21 cellular contexts compared by ENCODE assay signal in the genomic region with DNA sequence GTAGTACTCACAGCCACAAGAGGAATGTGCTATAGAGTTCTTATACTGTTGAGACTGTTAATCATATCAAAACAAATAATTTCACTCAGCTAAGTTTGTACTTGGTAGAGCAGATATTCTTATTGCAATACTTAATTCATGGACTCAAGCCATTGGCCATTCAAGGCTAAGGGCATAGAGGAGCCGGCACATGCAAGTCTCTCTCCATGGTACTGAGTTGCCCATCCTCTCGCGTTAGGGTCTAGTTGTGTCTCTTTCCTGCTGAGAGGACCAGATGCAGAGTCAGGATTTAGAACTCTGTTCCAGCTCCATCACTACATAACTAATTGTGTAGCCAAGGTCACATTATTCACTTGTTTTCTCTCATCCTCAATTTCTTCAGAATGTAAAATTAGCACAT. TPM values are rescaled to one million over a fixed set of nuclear protein-coding genes. Genes with fewer than 3 reads are reported as not detected.
DNase-seq lines count a peak whose midpoint lies in the region; ATAC-seq, FAIRE-seq and TF ChIP-seq lines count a peak whose summit lies in the region.
"Had no signal": no experiment of that assay in that cellular context is flagged by ENCODE, and none has a peak within 500 bp of the region (broad histone marks: within the 10 kb centered on the region; RNA-seq: fewer than 3 reads in every experiment).

No MANE protein-coding gene starts in this region.

- TF ChIP-seq CTCF in HEK293 (tag by site-specific recombination; IDR thresholded peaks at IDR 0.05) (no peak), WTC11 (IDR thresholded peaks at IDR 0.05) (no peak), D721Med (IDR thresholded peaks at IDR 0.05; ENCODE audit: insufficient read depth, missing control alignments) (no peak), PC-9 (conservative IDR thresholded peaks at IDR 0.05) (no peak), mucosa of descending colon (IDR thresholded peaks at IDR 0.05) (no peak)

- H3K79me2 ChIP-seq in PC-9 (ENCODE audit: low read depth): no peaks in the 10 kb centered on the region

- POLR2A ChIA-PET in HEK293 (lab: Yijun Ruan, JAX) (no interaction called here), WTC11 (lab: Charles Lee) (no interaction called here), PC-9 (lab: Charles Lee; ENCODE audit: unreplicated experiment) (no interaction called here)

- H3K4me1 ChIP-seq in HEK293 (ENCODE audit: control insufficient read depth, insufficient read depth, low read length): no peaks in the 10 kb centered on the region
- no peaks in the 10 kb centered on the region for H3K4me1 ChIP-seq in PC-9 (replicated peaks; ENCODE audit: insufficient read depth)
- H3K4me1 ChIP-seq in mucosa of descending colon (ENCODE audit: low read depth): no peaks in the 10 kb centered on the region
- H3K4me1 ChIP-seq: gastrocnemius medialis had no signal

- H3F3A ChIP-seq in PC-9 (ENCODE audit: insufficient read depth, low read depth): no peaks in the 10 kb centered on the region

- H3K4me2 ChIP-seq in PC-9: no peak overlapping the region

- in situ Hi-C loops in ACHN (cut with HindIII; ENCODE audit: low pct_ligation_motif_present, low pct_unique_long_range_greater_than_20kb, low sequenced_read_pairs): no loop called here

- no peaks in the 10 kb centered on the region for H3K4me1 Mint-ChIP-seq in WTC11
- H3K4me1 Mint-ChIP-seq: activated CD8-positive, alpha-beta memory T cell treated with anti-CD3 and anti-CD28 coated beads, Interleukin-2, amount 10 ng/mL, durations not matched to agents 7 days and 5 days; activated naive CD8-positive, alpha-beta T cell treated with anti-CD3 and anti-CD28 coated beads, Interleukin-2, amount 10 ng/mL, durations not matched to agents 7 days and 5 days; CD8-positive, alpha-beta memory T cell; stimulated activated memory B cell treated with anti-CD40 and anti-IgM and Interleukin-4, amounts not matched to agents 10 μg/mL and 1 μg/mL and 100 μg/mL, for 72 hours had no signal

- H3K4me3 ChIP-seq in HEK293 (ENCODE audit: low read depth, low read length): no peak overlapping the region
- H3K4me3 ChIP-seq in PC-9: no peak overlapping the region
- H3K4me3 ChIP-seq in mucosa of descending colon: no peak overlapping the region
- H3K4me3 ChIP-seq: gastrocnemius medialis, left ventricle myocardium inferior had no signal

- H3K27ac ChIP-seq in HEK293 (ENCODE audit: extremely low read depth, low read depth, low read length) (no peak overlapping the region), PC-9 (no peak overlapping the region)
- H3K27ac ChIP-seq: gastrocnemius medialis, left ventricle myocardium inferior had no signal

- intact Hi-C loops in PC-9 (cut with micrococcal nuclease; ENCODE audit: unreplicated experiment) (no loop called here), mucosa of descending colon (cut with DNase I, micrococcal nuclease) (no loop called here)

- H2AFZ ChIP-seq in PC-9: no peak overlapping the region

- FAIRE-seq in D721Med (lab: Jason Lieb, UNC): no peak

- H3K27ac Mint-ChIP-seq in WTC11: no peak overlapping the region
- H3K27ac Mint-ChIP-seq: activated CD8-positive, alpha-beta memory T cell treated with anti-CD3 and anti-CD28 coated beads, Interleukin-2, amount 10 ng/mL, durations not matched to agents 7 days and 5 days; activated naive CD8-positive, alpha-beta T cell treated with anti-CD3 and anti-CD28 coated beads, Interleukin-2, amount 10 ng/mL, durations not matched to agents 7 days and 5 days; CD8-positive, alpha-beta memory T cell; stimulated activated memory B cell treated with anti-CD40 and anti-IgM and Interleukin-4, amounts not matched to agents 10 μg/mL and 1 μg/mL and 100 μg/mL, for 72 hours had no signal

- H3K9me2 ChIP-seq in PC-9 (ENCODE audit: insufficient read depth): no peaks in the 10 kb centered on the region

- peak; percentile 10 for DNase-seq in ACHN
- DNase-seq in WTC11 (ENCODE audit: low spot score): no peak
- peak; percentile 79 for DNase-seq in iPS-NIHi7 (ENCODE audit: extremely low spot score)
- no peak for DNase-seq in D721Med (ENCODE audit: insufficient read length, low spot score)
- DNase-seq in PC-9: no peak
- DNase-seq in NCI-H2081 treated with DMSO at 0.1 percent for 48 hours (lab: John Stamatoyannopoulos, UW): no peak
- DNase-seq in mucosa of descending colon: no peak
- DNase-seq: activated CD8-positive, alpha-beta memory T cell treated with anti-CD3 and anti-CD28 coated beads, Interleukin-2, amount 10 ng/mL, durations not matched to agents 7 days and 5 days; activated naive CD8-positive, alpha-beta T cell treated with anti-CD3 and anti-CD28 coated beads, Interleukin-2, amount 10 ng/mL, durations not matched to agents 7 days and 5 days; CD8-positive, alpha-beta memory T cell; DMS79 treated with DMSO at 0.1 percent for 48 hours; gastrocnemius medialis; left ventricle myocardium inferior; NCI-H1417 treated with DMSO at 0.1 percent for 48 hours; NCI-H2171; NCI-H526 treated with DMSO at 0.1 percent for 48 hours; nucleus accumbens; T-helper 9 cell had no signal

- H3K9me3 Mint-ChIP-seq in WTC11: peaks cover 17% of the 10 kb centered on the region
- H3K9me3 Mint-ChIP-seq: activated naive CD8-positive, alpha-beta T cell treated with anti-CD3 and anti-CD28 coated beads, Interleukin-2, amount 10 ng/mL, durations not matched to agents 7 days and 5 days had no signal

- no TSS peak for BruUV-seq in PC-9 (replicated peaks; lab: Mats Ljungman, UMichigan)

- H3K27me3 ChIP-seq in PC-9 (ENCODE audit: insufficient read depth, low read depth): no peaks in the 10 kb centered on the region
- H3K27me3 ChIP-seq: gastrocnemius medialis had no signal

- H3K27me3 Mint-ChIP-seq in WTC11 (ENCODE audit: low read depth): peaks cover 12% of the 10 kb centered on the region
- H3K27me3 Mint-ChIP-seq: stimulated activated memory B cell treated with anti-CD40 and anti-IgM and Interleukin-4, amounts not matched to agents 10 μg/mL and 1 μg/mL and 100 μg/mL, for 72 hours had no signal

- H3K36me3 ChIP-seq in HEK293 (ENCODE audit: control insufficient read depth in 2 of 2, insufficient read depth in 1 of 2, low read length in 2 of 2): no peaks in the 10 kb centered on the region
- no peaks in the 10 kb centered on the region for H3K36me3 ChIP-seq in PC-9 (ENCODE audit: low read depth)
- H3K36me3 ChIP-seq in mucosa of descending colon (ENCODE audit: low read depth): no peaks in the 10 kb centered on the region
- H3K36me3 ChIP-seq: gastrocnemius medialis, left ventricle myocardium inferior had no signal

- CTCF ChIA-PET in HEK293 (lab: Yijun Ruan, JAX): no interaction called here
- CTCF ChIA-PET in WTC11 (lab: Charles Lee): no interaction called here
- CTCF ChIA-PET in PC-9 (lab: Charles Lee): no interaction called here

- ATAC-seq in WTC11 (peak; percentile 81), mucosa of descending colon (no peak)
- ATAC-seq: activated CD8-positive, alpha-beta memory T cell treated with anti-CD3 and anti-CD28 coated beads, Interleukin-2, amount 10 ng/mL, durations not matched to agents 7 days and 5 days; gastrocnemius medialis; stimulated activated memory B cell treated with anti-CD40 and anti-IgM and Interleukin-4, amounts not matched to agents 10 μg/mL and 1 μg/mL and 100 μg/mL, for 72 hours had no signal

- no peaks in the 10 kb centered on the region for H4K20me1 ChIP-seq in PC-9 (ENCODE audit: insufficient read depth)

- no peak overlapping the region for H3K4me3 Mint-ChIP-seq in WTC11
- H3K4me3 Mint-ChIP-seq: activated CD8-positive, alpha-beta memory T cell treated with anti-CD3 and anti-CD28 coated beads, Interleukin-2, amount 10 ng/mL, durations not matched to agents 7 days and 5 days; activated naive CD8-positive, alpha-beta T cell treated with anti-CD3 and anti-CD28 coated beads, Interleukin-2, amount 10 ng/mL, durations not matched to agents 7 days and 5 days; CD8-positive, alpha-beta memory T cell; stimulated activated memory B cell treated with anti-CD40 and anti-IgM and Interleukin-4, amounts not matched to agents 10 μg/mL and 1 μg/mL and 100 μg/mL, for 72 hours had no signal

- no peaks in the 10 kb centered on the region; the same call in 1 of the 2 replicates for H3K36me3 Mint-ChIP-seq in WTC11
- H3K36me3 Mint-ChIP-seq: activated CD8-positive, alpha-beta memory T cell treated with anti-CD3 and anti-CD28 coated beads, Interleukin-2, amount 10 ng/mL, durations not matched to agents 7 days and 5 days; activated naive CD8-positive, alpha-beta T cell treated with anti-CD3 and anti-CD28 coated beads, Interleukin-2, amount 10 ng/mL, durations not matched to agents 7 days and 5 days; CD8-positive, alpha-beta memory T cell; stimulated activated memory B cell treated with anti-CD40 and anti-IgM and Interleukin-4, amounts not matched to agents 10 μg/mL and 1 μg/mL and 100 μg/mL, for 72 hours had no signal

- H3K9me3 ChIP-seq in HEK293 (ENCODE audit: control insufficient read depth, insufficient read depth, low read depth, low read length): no peaks in the 10 kb centered on the region
- no peaks in the 10 kb centered on the region for H3K9me3 ChIP-seq in PC-9 (ENCODE audit: insufficient read depth, low read depth)
- no peaks in the 10 kb centered on the region for H3K9me3 ChIP-seq in mucosa of descending colon
- H3K9me3 ChIP-seq: gastrocnemius medialis had no signal

TF ChIP-seq in WTC11, 78 proteins besides CTCF, POLR2A, EP300 and RAD21 (continues in another document):
- TF ChIP-seq, protein P1, sequence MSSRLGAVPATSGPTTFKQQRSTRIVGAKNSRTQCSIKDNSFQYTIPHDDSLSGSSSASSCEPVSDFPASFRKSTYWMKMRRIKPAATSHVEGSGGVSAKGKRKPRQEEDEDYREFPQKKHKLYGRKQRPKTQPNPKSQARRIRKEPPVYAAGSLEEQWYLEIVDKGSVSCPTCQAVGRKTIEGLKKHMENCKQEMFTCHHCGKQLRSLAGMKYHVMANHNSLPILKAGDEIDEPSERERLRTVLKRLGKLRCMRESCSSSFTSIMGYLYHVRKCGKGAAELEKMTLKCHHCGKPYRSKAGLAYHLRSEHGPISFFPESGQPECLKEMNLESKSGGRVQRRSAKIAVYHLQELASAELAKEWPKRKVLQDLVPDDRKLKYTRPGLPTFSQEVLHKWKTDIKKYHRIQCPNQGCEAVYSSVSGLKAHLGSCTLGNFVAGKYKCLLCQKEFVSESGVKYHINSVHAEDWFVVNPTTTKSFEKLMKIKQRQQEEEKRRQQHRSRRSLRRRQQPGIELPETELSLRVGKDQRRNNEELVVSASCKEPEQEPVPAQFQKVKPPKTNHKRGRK (CRISPR knock-in tag; IDR thresholded peaks at IDR 0.05; ENCODE audit: borderline replicate concordance): no peak
- TF ChIP-seq ELF4 (CRISPR knock-in tag; IDR thresholded peaks at IDR 0.05; ENCODE audit: low read depth) (no peak), ZNF219 (CRISPR knock-in tag; IDR thresholded peaks at IDR 0.05; ENCODE audit: borderline replicate concordance) (no peak)

RNA-seq across cellular contexts. Expression of a gene that starts 14.4 kb away (rescaled TPM):
- total RNA-seq in WTC11 (2021) (36.3 to 57.6 TPM (median 57.0 TPM) in 3 replicates), PC-9 (2021) (not detected in 2 replicates), mucosa of descending colon (not detected)
- total RNA-seq: activated CD8-positive, alpha-beta memory T cell treated with anti-CD3 and anti-CD28 coated beads, Interleukin-2, amount 10 ng/mL, durations not matched to agents 7 days and 5 days; activated naive CD8-positive, alpha-beta T cell treated with anti-CD3 and anti-CD28 coated beads, Interleukin-2, amount 10 ng/mL, durations not matched to agents 7 days and 5 days; CD8-positive, alpha-beta memory T cell; dermis microvascular lymphatic vessel endothelial cell; gastrocnemius medialis; left ventricle myocardium inferior had no signal

Comparison
In these comparisons a context has a peak if more than half of its experiments do, and no peak if none do; other contexts are left out.
1. DNase-seq: peak in ACHN (single experiment) and iPS-NIHi7 (single experiment); none in WTC11 (single experiment), D721Med (single experiment), PC-9 (0 of 2), NCI-H2081 treated with DMSO at 0.1 percent for 48 hours (single experiment) and mucosa of descending colon (0 of 3).
2. RNA of a gene that starts 14.4 kb away (total RNA-seq): 36.3 to 57.6 TPM in WTC11; not detected in mucosa of descending colon and not detected in PC-9; every median in the first group is over 10 times any median in the second.